8 cellular contexts compared by ENCODE assay signal in the genomic region with DNA sequence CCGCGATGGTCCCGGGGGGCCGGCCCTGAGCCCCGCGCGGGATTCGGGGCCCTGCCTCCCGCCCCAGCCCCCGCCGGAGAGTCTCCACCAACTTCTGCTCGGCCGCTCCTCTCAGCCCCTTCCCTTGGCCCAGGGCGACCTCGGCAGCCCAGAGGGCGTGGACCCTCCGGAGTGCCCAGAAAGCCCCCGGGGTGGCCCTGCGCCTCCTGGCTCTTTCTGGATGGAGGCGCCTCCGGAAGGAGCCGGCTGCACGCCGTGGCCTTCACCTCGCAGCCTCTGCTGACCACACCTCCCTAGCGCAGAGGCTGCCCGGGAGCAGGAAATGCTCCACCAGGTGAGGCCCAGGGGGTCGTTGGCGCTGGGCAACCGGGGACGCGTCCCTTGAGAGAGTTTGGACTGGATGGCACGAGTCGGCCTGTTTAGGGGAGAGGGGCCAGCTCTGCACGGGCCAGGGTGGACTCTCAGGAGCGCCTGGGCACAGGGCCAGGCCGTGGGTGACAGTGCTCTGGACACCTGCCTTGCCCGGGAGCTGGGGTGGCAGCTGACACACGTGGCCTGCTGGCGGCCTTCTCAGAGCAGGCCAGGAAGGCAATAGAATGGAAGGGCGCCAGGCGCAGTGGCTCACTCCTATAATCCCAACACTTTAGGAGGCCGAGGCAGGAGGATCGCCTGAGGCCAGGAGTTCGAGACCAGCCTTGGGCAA. TPM values are rescaled to one million over a fixed set of nuclear protein-coding genes. Genes with fewer than 3 reads are reported as not detected.
A peak's percentile ranks its signal among the peaks of the same experiment; 100 is the strongest.
DNase-seq lines count a peak whose midpoint lies in the region; FAIRE-seq and TF ChIP-seq lines count a peak whose summit lies in the region.

No MANE protein-coding gene starts in this region.

- H3K27me3 ChIP-seq in stomach = peaks cover 0 to 35% (median 12%) of the 10 kb centered on the region in 3 donors

- no peak for TF ChIP-seq CTCF in astrocyte of the cerebellum (IDR thresholded peaks at IDR 0.05; ENCODE audit: low read depth, low read length, missing control alignments)
- TF ChIP-seq CTCF in stomach (IDR thresholded peaks at IDR 0.05) = no peak
- TF ChIP-seq CTCF in GM13976 (IDR thresholded peaks at IDR 0.05; ENCODE audit: borderline replicate concordance, control extremely low read depth, extremely low read depth, insufficient read depth, missing control alignments) = no peak

- no peaks in the 10 kb centered on the region for H3K9me3 Mint-ChIP-seq in activated T-cell treated with anti-CD3 and anti-CD28 coated beads, Interleukin-2, amount 50 U/mL, for 24 hours

- TF ChIP-seq EP300 in stomach (IDR thresholded peaks at IDR 0.05) = no peak

- peak overlapping the region; percentile 55 for H3K4me3 Mint-ChIP-seq in activated T-cell treated with anti-CD3 and anti-CD28 coated beads, Interleukin-2, amount 50 U/mL, for 24 hours

- no peak overlapping the region for H3K27ac Mint-ChIP-seq in activated T-cell treated with anti-CD3 and anti-CD28 coated beads, Interleukin-2, amount 50 U/mL, for 24 hours

- peaks cover 30% of the 10 kb centered on the region for H3K4me1 Mint-ChIP-seq in activated T-cell treated with anti-CD3 and anti-CD28 coated beads, Interleukin-2, amount 50 U/mL, for 24 hours (ENCODE audit: low read depth)

- H3K4me1 ChIP-seq in stomach = peaks cover 11 to 25% (median 18%) of the 10 kb centered on the region in 4 donors

- H3K4me3 ChIP-seq in astrocyte of the cerebellum (ENCODE audit: low read depth, low read length) (peak overlapping the region; percentile 53), stomach (peak overlapping the region; percentile 66 to 81 (median 73))

- peak; percentile 51 for DNase-seq in activated T-cell treated with anti-CD3 and anti-CD28 coated beads, Interleukin-2, amount 50 U/mL, for 24 hours
- no peak for DNase-seq in activated T-cell treated with anti-CD3 and anti-CD28 coated beads, Interleukin-2, amount 50 U/mL, for 1 hour
- no peak for DNase-seq in astrocyte of the cerebellum (ENCODE audit: low read depth)
- peak; percentile 45 for DNase-seq in kidney tubule cell (ENCODE audit: low spot score)
- DNase-seq in stomach = no peak
- no peak for DNase-seq in GM13976 (ENCODE audit: low spot score)
- DNase-seq in H54 (ENCODE audit: insufficient read length, low spot score) = no peak
- DNase-seq in OCI-M1 (lab: John Stamatoyannopoulos, UW) = no peak

- in situ Hi-C loops in astrocyte of the cerebellum (cut with HindIII; ENCODE audit: low sequenced_read_pairs) (no loop called here), GM13976 (cut with MboI; ENCODE audit: low sequenced_read_pairs, unreplicated experiment) (no loop called here)

- FAIRE-seq in H54 (lab: Jason Lieb, UNC) = no peak

- H3K36me3 Mint-ChIP-seq in activated T-cell treated with anti-CD3 and anti-CD28 coated beads, Interleukin-2, amount 50 U/mL, for 24 hours (ENCODE audit: low read depth) = peaks cover 1% of the 10 kb centered on the region

- peaks cover 4% of the 10 kb centered on the region for H3K27me3 Mint-ChIP-seq in activated T-cell treated with anti-CD3 and anti-CD28 coated beads, Interleukin-2, amount 50 U/mL, for 24 hours

- 13 to 30% (median 14%) methylated on average over 17 to 44 of the region's 45 CpGs for WGBS in stomach, 5 donors

- peaks cover 0 to 32% (median 1%) of the 10 kb centered on the region in 4 donors for H3K36me3 ChIP-seq in stomach

- H3K9me3 ChIP-seq in stomach = no peaks in the 10 kb centered on the region

- TF ChIP-seq POLR2A in stomach (IDR thresholded peaks at IDR 0.05) (no peak), H54 (IDR thresholded peaks at IDR 0.05; ENCODE audit: low read depth, low read length) (no peak)

- peak overlapping the region in 2 of 5 donors; percentile 8 to 68 for H3K27ac ChIP-seq in stomach

- intact Hi-C loops in stomach (cut with DNase I; ENCODE audit: low total_unique reads) = no loop called here

RNA-seq across cellular contexts. Expression of gene ZNF853, which starts 0.6 kb away (rescaled TPM):
- 10 to 100 TPM in 2 of 5 donors, 1 to 10 TPM in 3; 3.8 to 30.9 (median 8.6) TPM for total RNA-seq in stomach
- 1 to 10 TPM; 1.6 to 2.6 (median 2.0) TPM for polyA plus RNA-seq in stomach

RNA-seq across cellular contexts. Expression of gene ZNF316, which starts 21.1 kb away (rescaled TPM):
- total RNA-seq in stomach = 10 to 100 TPM; 13.4 to 62.6 (median 30.0) TPM
- 10 to 100 TPM in 2 of 3 donors, 1 to 10 TPM in 1; 7.2 to 13.0 (median 10.8) TPM for polyA plus RNA-seq in stomach

RNA-seq across cellular contexts. Expression of gene INTS15, which starts 26.2 kb away (rescaled TPM):
- 100 to 1,000 TPM in 1 of 5 donors, 10 to 100 TPM in 4; 12.7 to 203 (median 40.3) TPM for total RNA-seq in stomach
- polyA plus RNA-seq in stomach = 10 to 100 TPM in 2 of 3 donors, 1 to 10 TPM in 1; 9.3 to 11.5 (median 10.7) TPM

RNA-seq across cellular contexts. Expression of gene ZDHHC4, which starts 38.8 kb away (rescaled TPM):
- 10 to 100 TPM in 3 of 5 donors, 1 to 10 TPM in 2; 4.1 to 78.4 (median 22.8) TPM for total RNA-seq in stomach
- 10 to 100 TPM; 41.4 to 49.7 (median 46.4) TPM for polyA plus RNA-seq in stomach

Comparison
In these comparisons a context has a peak if more than half of its experiments do, and no peak if none do; other contexts are left out.
1. DNase-seq: peak in activated T-cell treated with anti-CD3 and anti-CD28 coated beads, Interleukin-2, amount 50 U/mL, for 24 hours (single experiment) and kidney tubule cell (single experiment); none in activated T-cell treated with anti-CD3 and anti-CD28 coated beads, Interleukin-2, amount 50 U/mL, for 1 hour (single experiment), astrocyte of the cerebellum (single experiment), stomach (single experiment), GM13976 (single experiment), H54 (single experiment) and OCI-M1 (single experiment).